1 cellular context compared by ENCODE assay signal in the genomic region with DNA sequence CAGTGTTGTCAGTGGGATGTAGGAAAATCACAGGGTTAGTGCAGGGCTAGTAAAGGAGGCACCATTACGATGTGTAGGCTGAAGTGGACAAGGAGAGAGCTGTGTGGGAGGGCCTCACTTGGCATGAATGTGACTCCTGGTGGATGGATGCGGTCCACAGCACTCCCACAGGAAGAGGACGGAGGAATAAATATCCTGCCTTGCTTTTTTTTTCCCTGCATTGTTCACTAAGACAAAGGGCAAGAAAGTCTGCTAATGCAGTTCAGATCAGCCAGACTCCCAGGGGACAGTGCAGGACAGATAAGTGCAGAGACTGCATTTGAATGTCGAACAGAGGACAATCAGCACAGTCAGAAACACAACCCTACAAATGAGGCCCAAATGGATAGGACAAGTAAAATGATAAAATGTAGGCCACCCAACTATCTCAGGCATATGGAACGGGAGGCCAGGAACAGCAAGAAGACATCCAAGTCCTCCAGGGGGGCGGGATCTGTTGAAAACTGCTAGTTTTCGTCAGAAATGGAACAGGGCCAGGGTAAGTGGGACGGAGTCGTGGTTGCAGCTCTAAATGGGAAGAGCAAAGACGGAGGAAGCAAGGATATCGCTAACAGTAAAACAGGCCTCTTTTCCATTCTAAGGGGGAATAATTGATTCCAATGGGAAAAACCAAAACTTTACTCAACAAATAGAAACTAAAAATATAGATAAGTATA.
TF ChIP-seq lines count a peak whose summit lies in the region.

No MANE protein-coding gene starts in this region.

TF ChIP-seq in WTC11, 78 proteins besides CTCF, POLR2A, EP300 and RAD21 (continued from another document):
- TF ChIP-seq, protein P1, sequence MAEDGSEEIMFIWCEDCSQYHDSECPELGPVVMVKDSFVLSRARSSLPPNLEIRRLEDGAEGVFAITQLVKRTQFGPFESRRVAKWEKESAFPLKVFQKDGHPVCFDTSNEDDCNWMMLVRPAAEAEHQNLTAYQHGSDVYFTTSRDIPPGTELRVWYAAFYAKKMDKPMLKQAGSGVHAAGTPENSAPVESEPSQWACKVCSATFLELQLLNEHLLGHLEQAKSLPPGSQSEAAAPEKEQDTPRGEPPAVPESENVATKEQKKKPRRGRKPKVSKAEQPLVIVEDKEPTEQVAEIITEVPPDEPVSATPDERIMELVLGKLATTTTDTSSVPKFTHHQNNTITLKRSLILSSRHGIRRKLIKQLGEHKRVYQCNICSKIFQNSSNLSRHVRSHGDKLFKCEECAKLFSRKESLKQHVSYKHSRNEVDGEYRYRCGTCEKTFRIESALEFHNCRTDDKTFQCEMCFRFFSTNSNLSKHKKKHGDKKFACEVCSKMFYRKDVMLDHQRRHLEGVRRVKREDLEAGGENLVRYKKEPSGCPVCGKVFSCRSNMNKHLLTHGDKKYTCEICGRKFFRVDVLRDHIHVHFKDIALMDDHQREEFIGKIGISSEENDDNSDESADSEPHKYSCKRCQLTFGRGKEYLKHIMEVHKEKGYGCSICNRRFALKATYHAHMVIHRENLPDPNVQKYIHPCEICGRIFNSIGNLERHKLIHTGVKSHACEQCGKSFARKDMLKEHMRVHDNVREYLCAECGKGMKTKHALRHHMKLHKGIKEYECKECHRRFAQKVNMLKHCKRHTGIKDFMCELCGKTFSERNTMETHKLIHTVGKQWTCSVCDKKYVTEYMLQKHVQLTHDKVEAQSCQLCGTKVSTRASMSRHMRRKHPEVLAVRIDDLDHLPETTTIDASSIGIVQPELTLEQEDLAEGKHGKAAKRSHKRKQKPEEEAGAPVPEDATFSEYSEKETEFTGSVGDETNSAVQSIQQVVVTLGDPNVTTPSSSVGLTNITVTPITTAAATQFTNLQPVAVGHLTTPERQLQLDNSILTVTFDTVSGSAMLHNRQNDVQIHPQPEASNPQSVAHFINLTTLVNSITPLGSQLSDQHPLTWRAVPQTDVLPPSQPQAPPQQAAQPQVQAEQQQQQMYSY (CRISPR knock-in tag; IDR thresholded peaks at IDR 0.05), result no peak
TF ChIP-seq in WTC11: peak in this region for 1.
